Comparison of ENCODE assay signal across 9 cellular contexts in genomic region chr17:4485676-4486646, GRCh38. TPM values are rescaled to one million over a fixed set of nuclear protein-coding genes. Genes with fewer than 3 reads are reported as not detected.
DNase-seq lines count a peak whose midpoint lies in the region; ATAC-seq and TF ChIP-seq lines count a peak whose summit lies in the region.
"Had no signal": no experiment of that assay in that cellular context is flagged by ENCODE, and none has a peak within 500 bp of the region (broad histone marks: within the 10 kb centered on the region; RNA-seq: fewer than 3 reads in every experiment).

No MANE protein-coding gene starts in this region.

- H3K79me2 ChIP-seq in trophoblast cell (ENCODE audit: control insufficient read depth, insufficient read depth, low read length, poor library complexity), result peaks cover 18% of the 10 kb centered on the region

- TF ChIP-seq CTCF in stomach (IDR thresholded peaks at IDR 0.05) (no peak), left lung (IDR thresholded peaks at IDR 0.05) (no peak)

- H4K91ac ChIP-seq in trophoblast cell (ENCODE audit: low read depth, low read length), result peak overlapping the region; percentile 82

- H3K14ac ChIP-seq in trophoblast cell (ENCODE audit: low read length), result peak overlapping the region; percentile 57

- no peak overlapping the region for H3K23ac ChIP-seq in trophoblast cell (ENCODE audit: low read length)

- H3K27me3 ChIP-seq in trophoblast cell (ENCODE audit: insufficient read depth, low read length) (no peaks in the 10 kb centered on the region), stomach (no peaks in the 10 kb centered on the region), left lung (no peaks in the 10 kb centered on the region)

- peak overlapping the region; percentile 25 for H3K4ac ChIP-seq in trophoblast cell (ENCODE audit: low read depth, low read length)

- H3K36me3 ChIP-seq in trophoblast cell (ENCODE audit: control insufficient read depth in 1 of 2, insufficient read depth in 2 of 2, low read length in 2 of 2) (no peaks in the 10 kb centered on the region), stomach (no peaks in the 10 kb centered on the region), left lung (no peaks in the 10 kb centered on the region)

- WGBS in trophoblast cell (ENCODE audit: extremely low coverage, insufficient coverage, insufficient read length), result no CpG with 5 or more reads among the region's 31 CpGs
- WGBS in stomach, 5 donors, result 79 to 87% (median 84%) methylated on average over 18 to 31 of the region's 31 CpGs

- H3K27ac ChIP-seq in trophoblast cell (ENCODE audit: low read depth, low read length) (peak overlapping the region; percentile 67), stomach (peak overlapping the region in 3 of 5 donors; percentile 8 to 27 (median 20)), left lung (no peak overlapping the region)

- H3K79me1 ChIP-seq in trophoblast cell (ENCODE audit: low read length), result peaks cover 77% of the 10 kb centered on the region

- no peak overlapping the region for H3K4me2 ChIP-seq in trophoblast cell (ENCODE audit: low read length)

- TF ChIP-seq POLR2A in stomach (IDR thresholded peaks at IDR 0.05), result no peak

- H2BK120ac ChIP-seq in trophoblast cell (ENCODE audit: insufficient read depth, low read length, poor library complexity), result peak overlapping the region; percentile 66

- TF ChIP-seq EP300 in stomach (IDR thresholded peaks at IDR 0.05), result no peak

- peak overlapping the region; percentile 41 for H3K18ac ChIP-seq in trophoblast cell (ENCODE audit: low read length)

- no peak overlapping the region for H3K9ac ChIP-seq in trophoblast cell (ENCODE audit: low read length)

- peaks cover 66 to 74% of the 10 kb centered on the region in 2 experiments for H3K4me1 ChIP-seq in trophoblast cell (ENCODE audit: control insufficient read depth in 1 of 2, insufficient read depth in 2 of 2, low read length in 2 of 2)
- H3K4me1 ChIP-seq in stomach, result peaks cover 13 to 41% (median 27%) of the 10 kb centered on the region in 4 donors
- H3K4me1 ChIP-seq in left lung, result peaks cover 11 to 25% of the 10 kb centered on the region in 2 donors

- H2AK5ac ChIP-seq in trophoblast cell (ENCODE audit: low read length), result peak overlapping the region; percentile 59

- H2BK12ac ChIP-seq in trophoblast cell (ENCODE audit: low read length), result peak overlapping the region; percentile 85

- H4K8ac ChIP-seq in trophoblast cell (ENCODE audit: low read depth, low read length), result peak overlapping the region; percentile 47

- H3K4me3 ChIP-seq in trophoblast cell (ENCODE audit: low read depth, low read length) (no peak overlapping the region), stomach (peak overlapping the region in 3 of 4 donors; percentile 1 to 12 (median 8)), left lung (no peak overlapping the region)

- no peak overlapping the region for H4K12ac ChIP-seq in trophoblast cell (ENCODE audit: low read depth, low read length)

- ATAC-seq in HG03565 (IDR thresholded peaks at IDR 0.05; ENCODE audit: unreplicated experiment) (no peak), left lung (no peak), GM21423 (IDR thresholded peaks at IDR 0.05; ENCODE audit: unreplicated experiment) (no peak)

- H2BK5ac ChIP-seq in trophoblast cell (ENCODE audit: low read depth, low read length, poor library complexity), result peak overlapping the region; percentile 74

- H3K9me3 ChIP-seq in trophoblast cell (ENCODE audit: insufficient read depth, low read depth, low read length), result no peaks in the 10 kb centered on the region
- no peaks in the 10 kb centered on the region for H3K9me3 ChIP-seq in stomach
- H3K9me3 ChIP-seq in left lung, result no peaks in the 10 kb centered on the region

- H2AFZ ChIP-seq in trophoblast cell (ENCODE audit: insufficient read depth, low read length, poor library complexity), result peak overlapping the region; percentile 15

- intact Hi-C loops in stomach (cut with DNase I; ENCODE audit: low total_unique reads) (no loop called here), left lung (cut with DNase I) (no loop called here)

- peak; percentile 31 to 38 for DNase-seq in activated CD4-positive, alpha-beta T cell treated with anti-CD3 and anti-CD28 coated beads for 24 hours (ENCODE audit: low read depth in 2 of 2)
- peak; percentile 29 for DNase-seq in activated gamma-delta T cell treated with anti-CD3 and anti-CD28 coated beads, Interleukin-2, amount 50 U/mL, for 16 hours (ENCODE audit: low read depth)
- DNase-seq in trophoblast cell (peak in 1 of 2 donors; percentile 41), stomach (no peak), left lung (no peak)
- DNase-seq: NCI-H446 treated with DMSO at 0.1 percent for 48 hours had no signal

RNA-seq across cellular contexts. Expression of gene SPNS2, which starts 12.7 kb away (rescaled TPM):
- polyA plus RNA-seq in trophoblast cell (2013), result 153 and 164 TPM in 2 replicates
- 10 to 100 TPM in 4 of 5 donors, 1 to 10 TPM in 1; 4.1 to 67.7 (median 27.7) TPM for total RNA-seq in stomach
- 10 to 100 TPM; 13.7 to 30.0 (median 20.3) TPM for polyA plus RNA-seq in stomach
- 10 to 100 TPM; 36.7 to 52.4 TPM for total RNA-seq in left lung

RNA-seq across cellular contexts. Expression of gene SPNS3, which starts 52.2 kb away (rescaled TPM):
- 2.2 TPM in 2 replicates for polyA plus RNA-seq in trophoblast cell (2013)
- total RNA-seq in stomach (under 1 TPM in 1 of 5 donors, not detected in 4; 0.92 TPM), left lung (under 1 TPM in 1 of 2 donors, not detected in 1; 0.55 TPM)
- under 1 TPM; 0.37 to 0.61 (median 0.48) TPM for polyA plus RNA-seq in stomach
- total RNA-seq: skeletal muscle tissue had no signal

Comparison
In these comparisons a context has a peak if more than half of its experiments do, and no peak if none do; other contexts are left out.
1. DNase-seq: peak in activated CD4-positive, alpha-beta T cell treated with anti-CD3 and anti-CD28 coated beads for 24 hours (2 of 2) and activated gamma-delta T cell treated with anti-CD3 and anti-CD28 coated beads, Interleukin-2, amount 50 U/mL, for 16 hours (single experiment); none in stomach (single experiment) and left lung (0 of 2).
2. H3K27ac ChIP-seq: peak in trophoblast cell (single experiment) and stomach (3 of 5); none in left lung (0 of 2).
3. H3K4me3 ChIP-seq: peak in stomach (3 of 4); none in trophoblast cell (single experiment) and left lung (0 of 2).